ENCODE assay signal across 10 cellular contexts in genomic region chr11:60978546-60979380, GRCh38. TPM values are rescaled to one million over a fixed set of nuclear protein-coding genes. Genes with fewer than 3 reads are reported as not detected.
DNase-seq lines count a peak whose midpoint lies in the region; ATAC-seq and TF ChIP-seq lines count a peak whose summit lies in the region.
"Had no signal": no experiment of that assay in that cellular context is flagged by ENCODE, and none has a peak within 500 bp of the region (broad histone marks: within the 10 kb centered on the region; RNA-seq: fewer than 3 reads in every experiment).

No MANE protein-coding gene starts in this region.

- H3K4me3 ChIP-seq in CD8-positive, alpha-beta T cell (ENCODE audit: low read depth, low read length): peak overlapping the region; percentile 10
- H3K4me3 ChIP-seq: skin epidermis had no signal

- H3K4me1 Mint-ChIP-seq in CD8-positive, alpha-beta T cell (ENCODE audit: low read depth): peaks cover 90% of the 10 kb centered on the region
- peaks cover 17 to 49% of the 10 kb centered on the region in 2 donors for H3K4me1 Mint-ChIP-seq in natural killer cell

- POLR2A ChIA-PET in CD8-positive, alpha-beta T cell (lab: Charles Lee): interaction anchor here (0.6 to 1.4 kb wide), 6 partner anchors 9 to 134 kb away, joined by 3 to 4 read pairs (median 4); no protein-coding TSS in a partner anchor

- H3K4me1 ChIP-seq in CD8-positive, alpha-beta T cell (ENCODE audit: insufficient read depth, low read length): peaks cover 87% of the 10 kb centered on the region

- H3K36me3 ChIP-seq in CD8-positive, alpha-beta T cell (ENCODE audit: insufficient read depth, low read length): peaks cover 10% of the 10 kb centered on the region

- CTCF ChIA-PET in CD8-positive, alpha-beta T cell (lab: Charles Lee): interaction anchor here (1.0 to 1.6 kb wide), 4 partner anchors 9 to 64 kb away, joined by 3 to 13 read pairs (median 6); no protein-coding TSS in a partner anchor

- peak overlapping the region; percentile 7 for H3K27ac ChIP-seq in CD8-positive, alpha-beta T cell (ENCODE audit: low read depth, low read length)
- H3K27ac ChIP-seq: C4-2B had no signal

- no peaks in the 10 kb centered on the region for H3K27me3 Mint-ChIP-seq in CD8-positive, alpha-beta T cell (ENCODE audit: low read depth)
- no peaks in the 10 kb centered on the region for H3K27me3 Mint-ChIP-seq in natural killer cell (ENCODE audit: low read depth in 2 of 2)

- TF ChIP-seq CTCF in CD8-positive, alpha-beta T cell (IDR thresholded peaks at IDR 0.05): no peak
- TF ChIP-seq CTCF in natural killer cell (IDR thresholded peaks at IDR 0.05): no peak

- H3K27me3 ChIP-seq in CD8-positive, alpha-beta T cell (ENCODE audit: insufficient read depth, low read length): no peaks in the 10 kb centered on the region

- intact Hi-C loops in CD8-positive, alpha-beta T cell (cut with DNase I, micrococcal nuclease): no loop called here
- intact Hi-C loops in natural killer cell (cut with micrococcal nuclease): no loop called here

- H3K27ac Mint-ChIP-seq in CD8-positive, alpha-beta T cell: peak overlapping the region; percentile 85
- H3K27ac Mint-ChIP-seq in natural killer cell: peak overlapping the region; percentile 65 to 88

- peak in 2 of 7 experiments; percentile 48 to 50 for DNase-seq in CD8-positive, alpha-beta T cell
- peak; percentile 70 for DNase-seq in NCI-H2171 (lab: John Stamatoyannopoulos, UW)
- peak; percentile 86 to 87 for DNase-seq in activated T-cell treated with anti-CD3 and anti-CD28 coated beads, Interleukin-2, amount 50 U/mL, for 48 hours
- no peak for DNase-seq in natural killer cell

- peaks cover 76% of the 10 kb centered on the region for H3K36me3 Mint-ChIP-seq in CD8-positive, alpha-beta T cell
- no peaks in the 10 kb centered on the region for H3K36me3 Mint-ChIP-seq in natural killer cell

- no peaks in the 10 kb centered on the region for H3K9me3 Mint-ChIP-seq in CD8-positive, alpha-beta T cell
- no peaks in the 10 kb centered on the region for H3K9me3 Mint-ChIP-seq in natural killer cell

- peak; percentile 37 for ATAC-seq in CD8-positive, alpha-beta T cell
- peak; percentile 82 to 89 (median 85) for ATAC-seq in natural killer cell
- no peak for ATAC-seq in GM21423 (IDR thresholded peaks at IDR 0.05; ENCODE audit: unreplicated experiment)
- no peak for ATAC-seq in GM19395 (IDR thresholded peaks at IDR 0.05; ENCODE audit: unreplicated experiment)
- no peak for ATAC-seq in HG02938 (IDR thresholded peaks at IDR 0.05; ENCODE audit: unreplicated experiment)
- ATAC-seq in GM21526 (IDR thresholded peaks at IDR 0.05; ENCODE audit: low FRiP score, unreplicated experiment): no peak

- peak overlapping the region; percentile 61 for H3K4me3 Mint-ChIP-seq in CD8-positive, alpha-beta T cell
- H3K4me3 Mint-ChIP-seq in natural killer cell: peak overlapping the region; percentile 73

- no peaks in the 10 kb centered on the region for H3K9me3 ChIP-seq in CD8-positive, alpha-beta T cell (ENCODE audit: low read length)

RNA-seq across cellular contexts. Expression of gene CD6, which starts 7.3 kb away (rescaled TPM):
- total RNA-seq in CD8-positive, alpha-beta T cell: 100 to 1,000 TPM; 765 to 793 TPM
- 100 to 1,000 TPM in 1 of 3 donors, 10 to 100 TPM in 2; 18.9 to 111 (median 85.6) TPM for total RNA-seq in natural killer cell

RNA-seq across cellular contexts. Expression of gene SLC15A3, which starts 26.8 kb away (rescaled TPM):
- total RNA-seq in CD8-positive, alpha-beta T cell: 1 to 10 TPM; 6.3 to 9.0 TPM
- total RNA-seq in natural killer cell: 10 to 100 TPM; 11.6 to 26.5 (median 20.1) TPM

RNA-seq across cellular contexts. Expression of gene TMEM132A, which starts 54.5 kb away (rescaled TPM):
- not detected for total RNA-seq in CD8-positive, alpha-beta T cell
- not detected for total RNA-seq in natural killer cell

Comparison
In these comparisons a context has a peak if more than half of its experiments do, and no peak if none do; other contexts are left out.
1. ATAC-seq: peak in CD8-positive, alpha-beta T cell (single experiment) and natural killer cell (3 of 3); none in GM21423 (single experiment), GM19395 (single experiment), HG02938 (single experiment) and GM21526 (single experiment).
2. RNA of gene CD6, which starts 7.3 kb away (total RNA-seq): 765 to 793 TPM in CD8-positive, alpha-beta T cell; 18.9 to 111 TPM in natural killer cell; every median in the first group is over 4 times any median in the second.